Comparison of ENCODE assay signal across 14 cellular contexts in genomic region chr4:154004859-154005520, GRCh38.
DNase-seq lines count a peak whose midpoint lies in the region; ATAC-seq and TF ChIP-seq lines count a peak whose summit lies in the region.
"Had no signal": no experiment of that assay in that cellular context is flagged by ENCODE, and none has a peak within 500 bp of the region (broad histone marks: within the 10 kb centered on the region; RNA-seq: fewer than 3 reads in every experiment).

No MANE protein-coding gene starts in this region.

- H3K36me3 Mint-ChIP-seq in MCF 10A (ENCODE audit: insufficient read depth, unreplicated experiment), result no peaks in the 10 kb centered on the region
- H3K36me3 Mint-ChIP-seq in activated CD4-positive, alpha-beta memory T cell treated with anti-CD3 and anti-CD28 coated beads, Interleukin-2, amount 10 ng/mL, durations not matched to agents 7 days and 5 days (ENCODE audit: low read depth), result no peaks in the 10 kb centered on the region

- no peak overlapping the region for H3K4me3 Mint-ChIP-seq in MCF 10A (ENCODE audit: unreplicated experiment)
- no peak overlapping the region for H3K4me3 Mint-ChIP-seq in activated CD4-positive, alpha-beta memory T cell treated with anti-CD3 and anti-CD28 coated beads, Interleukin-2, amount 10 ng/mL, durations not matched to agents 7 days and 5 days
- H3K4me3 Mint-ChIP-seq: central memory CD8-positive, alpha-beta T cell; T-helper 17 cell had no signal

- peak; percentile 98 for DNase-seq in GM04503 (ENCODE audit: low read depth)
- DNase-seq in MCF 10A (ENCODE audit: unreplicated experiment), result peak; percentile 73
- no peak for DNase-seq in lower lobe of right lung
- DNase-seq in stromal cell of bone marrow (ENCODE audit: low read depth), result peak; percentile 78
- no peak for DNase-seq in stimulated activated CD4-positive, alpha-beta T cell treated with anti-CD3 and anti-CD28 coated beads, Interleukin-2, amount 100 ng/mL, for 48 hours
- DNase-seq in activated CD4-positive, alpha-beta memory T cell treated with anti-CD3 and anti-CD28 coated beads, Interleukin-2, amount 10 ng/mL, durations not matched to agents 7 days and 5 days, result no peak
- no peak for DNase-seq in NCI-H774 (lab: John Stamatoyannopoulos, UW)
- no peak for DNase-seq in DMS79 treated with DMSO at 0.1 percent for 48 hours (lab: John Stamatoyannopoulos, UW)
- DNase-seq: activated CD8-positive, alpha-beta memory T cell treated with anti-CD3 and anti-CD28 coated beads, Interleukin-2, amount 50 U/mL, for 48 hours; NCI-H1105; NCI-H82; T-helper 17 cell had no signal

- CTCF ChIA-PET in MCF 10A (lab: Yijun Ruan, JAX), result no interaction called here
- CTCF ChIA-PET in activated CD4-positive, alpha-beta memory T cell treated with anti-CD3 and anti-CD28 coated beads, Interleukin-2, amount 10 ng/mL, durations not matched to agents 7 days and 5 days (lab: Charles Lee), result no interaction called here

- H3K4me1 ChIP-seq in lower lobe of right lung, result no peaks in the 10 kb centered on the region

- H3K36me3 ChIP-seq in lower lobe of right lung, result no peaks in the 10 kb centered on the region

- no peak for TF ChIP-seq CTCF in MCF 10A (IDR thresholded peaks at IDR 0.05; ENCODE audit: unreplicated experiment)
- no peak for TF ChIP-seq CTCF in lower lobe of right lung (IDR thresholded peaks at IDR 0.05)

- peaks cover 23% of the 10 kb centered on the region for H3K4me1 Mint-ChIP-seq in MCF 10A (ENCODE audit: insufficient read depth, unreplicated experiment)
- no peaks in the 10 kb centered on the region for H3K4me1 Mint-ChIP-seq in activated CD4-positive, alpha-beta memory T cell treated with anti-CD3 and anti-CD28 coated beads, Interleukin-2, amount 10 ng/mL, durations not matched to agents 7 days and 5 days
- H3K4me1 Mint-ChIP-seq: central memory CD8-positive, alpha-beta T cell; T-helper 17 cell had no signal

- POLR2A ChIA-PET in MCF 10A (lab: Yijun Ruan, JAX), result no interaction called here
- POLR2A ChIA-PET in activated CD4-positive, alpha-beta memory T cell treated with anti-CD3 and anti-CD28 coated beads, Interleukin-2, amount 10 ng/mL, durations not matched to agents 7 days and 5 days (lab: Charles Lee), result no interaction called here

- intact Hi-C loops in MCF 10A (cut with micrococcal nuclease), result no loop called here
- intact Hi-C loops in lower lobe of right lung (cut with DNase I), result no loop called here

- peaks cover 8% of the 10 kb centered on the region for H3K9me3 Mint-ChIP-seq in MCF 10A (ENCODE audit: unreplicated experiment)
- H3K9me3 Mint-ChIP-seq in activated CD4-positive, alpha-beta memory T cell treated with anti-CD3 and anti-CD28 coated beads, Interleukin-2, amount 10 ng/mL, durations not matched to agents 7 days and 5 days, result no peaks in the 10 kb centered on the region
- H3K9me3 Mint-ChIP-seq: central memory CD8-positive, alpha-beta T cell had no signal

- H3K4me3 ChIP-seq in lower lobe of right lung, result no peak overlapping the region
- H3K4me3 ChIP-seq: GM12878 had no signal

- no peaks in the 10 kb centered on the region for H3K27me3 Mint-ChIP-seq in MCF 10A (ENCODE audit: insufficient read depth, unreplicated experiment)
- H3K27me3 Mint-ChIP-seq in activated CD4-positive, alpha-beta memory T cell treated with anti-CD3 and anti-CD28 coated beads, Interleukin-2, amount 10 ng/mL, durations not matched to agents 7 days and 5 days, result no peaks in the 10 kb centered on the region

- H3K27ac Mint-ChIP-seq in MCF 10A (ENCODE audit: low read depth, unreplicated experiment), result peak overlapping the region; percentile 3
- no peak overlapping the region for H3K27ac Mint-ChIP-seq in activated CD4-positive, alpha-beta memory T cell treated with anti-CD3 and anti-CD28 coated beads, Interleukin-2, amount 10 ng/mL, durations not matched to agents 7 days and 5 days
- H3K27ac Mint-ChIP-seq: T-helper 17 cell had no signal

- H3K27me3 ChIP-seq in lower lobe of right lung (ENCODE audit: low read depth), result no peaks in the 10 kb centered on the region

- H3K9me3 ChIP-seq in lower lobe of right lung, result no peaks in the 10 kb centered on the region

- peak; percentile 81 to 83 for ATAC-seq in lower lobe of right lung
- ATAC-seq: GM12878, T-helper 17 cell had no signal

- no TSS peak for BruUV-seq in MCF 10A (replicated peaks; lab: Mats Ljungman, UMichigan)

- H3K27ac ChIP-seq in lower lobe of right lung, result peak overlapping the region; percentile 49

Comparison
In these comparisons a context has a peak if more than half of its experiments do, and no peak if none do; other contexts are left out.
1. DNase-seq: peak in GM04503 (single experiment), MCF 10A (single experiment) and stromal cell of bone marrow (single experiment); none in lower lobe of right lung (single experiment), stimulated activated CD4-positive, alpha-beta T cell treated with anti-CD3 and anti-CD28 coated beads, Interleukin-2, amount 100 ng/mL, for 48 hours (0 of 2), activated CD4-positive, alpha-beta memory T cell treated with anti-CD3 and anti-CD28 coated beads, Interleukin-2, amount 10 ng/mL, durations not matched to agents 7 days and 5 days (single experiment), NCI-H774 (single experiment) and DMS79 treated with DMSO at 0.1 percent for 48 hours (single experiment).